1 cellular context compared by ENCODE assay signal in genomic region chr17:8435245-8436168, GRCh38.
A peak's percentile ranks its signal among the peaks of the same experiment; 100 is the strongest.
TF ChIP-seq lines count a peak whose summit lies in the region.

Gene NDEL1 (plus strand): TSS chr17:8435884. CDS start chr17:8444272, 8,388 bp downstream.

TF ChIP-seq in HepG2, 621 proteins besides CTCF, POLR2A, EP300 and RAD21 (continued from another document and continues in another):
- TF ChIP-seq RARA (CRISPR knock-in tag; IDR thresholded peaks at IDR 0.05) (no peak; the same call in 1 of the 2 replicates), ZIK1 (CRISPR knock-in tag; IDR thresholded peaks at IDR 0.05; ENCODE audit: borderline replicate concordance, low read depth) (0 out of 2 replicates have a peak, but pooled peaks have one; percentile 56), YEATS2 (CRISPR knock-in tag; IDR thresholded peaks at IDR 0.05; ENCODE audit: borderline replicate concordance) (peak; percentile 61; the same call in 1 of the 2 replicates), ETV6 (CRISPR knock-in tag; conservative IDR thresholded peaks at IDR 0.05) (peak; percentile 39; the same call in 1 of the 2 replicates), DMTF1 (CRISPR knock-in tag; IDR thresholded peaks at IDR 0.05) (no peak), GPN1 (CRISPR knock-in tag; IDR thresholded peaks at IDR 0.05; ENCODE audit: borderline replicate concordance) (no peak), ZNF670 (CRISPR knock-in tag; IDR thresholded peaks at IDR 0.05; ENCODE audit: borderline replicate concordance) (0 out of 2 replicates have a peak, but pooled peaks have one; percentile 43), LCORL (IDR thresholded peaks at IDR 0.05) (no peak), LCORL (CRISPR knock-in tag; IDR thresholded peaks at IDR 0.05) (peak; percentile 63; the same call in 1 of the 2 replicates), MXD3 (CRISPR knock-in tag; IDR thresholded peaks at IDR 0.05) (0 out of 2 replicates have a peak, but pooled peaks have one; percentile 22), SRY (CRISPR knock-in tag; IDR thresholded peaks at IDR 0.05) (peak; percentile 79; the same call in 1 of the 2 replicates), ZNF143 (CRISPR knock-in tag; IDR thresholded peaks at IDR 0.05) (peak; percentile 48; the same call in 1 of the 2 replicates), MNT (IDR thresholded peaks at IDR 0.05) (0 out of 2 replicates have a peak, but pooled peaks have one; percentile 17), ATF4 (CRISPR knock-in tag; IDR thresholded peaks at IDR 0.05) (peak in 1 of 2 experiments; percentile 55; a peak in 1 of 4 replicates), POLR2AphosphoS5 (IDR thresholded peaks at IDR 0.05; ENCODE audit: low read depth, low read length) (peak; percentile 93), NFKB2 (CRISPR knock-in tag; IDR thresholded peaks at IDR 0.05; ENCODE audit: borderline replicate concordance) (peak; percentile 79; the same call in 1 of the 2 replicates), PAXIP1 (CRISPR knock-in tag; conservative IDR thresholded peaks at IDR 0.05) (0 out of 2 replicates have a peak, but pooled peaks have one; percentile 17), ZNF597 (CRISPR knock-in tag; IDR thresholded peaks at IDR 0.05) (0 out of 2 replicates have a peak, but pooled peaks have one; percentile 49), ZNF761 (CRISPR knock-in tag; conservative IDR thresholded peaks at IDR 0.05) (0 out of 2 replicates have a peak, but pooled peaks have one; percentile 44), ZFP82 (CRISPR knock-in tag; IDR thresholded peaks at IDR 0.05; ENCODE audit: borderline replicate concordance) (0 out of 2 replicates have a peak, but pooled peaks have one; percentile 71), ZNF253 (CRISPR knock-in tag; IDR thresholded peaks at IDR 0.05; ENCODE audit: borderline replicate concordance) (0 out of 2 replicates have a peak, but pooled peaks have one; percentile 23), CREB3 (CRISPR knock-in tag; IDR thresholded peaks at IDR 0.05) (peak; percentile 65; the same call in 1 of the 2 replicates), ZNF441 (CRISPR knock-in tag; IDR thresholded peaks at IDR 0.05; ENCODE audit: borderline replicate concordance) (peak; percentile 25; the same call in 1 of the 2 replicates), THAP9 (CRISPR knock-in tag; IDR thresholded peaks at IDR 0.05; ENCODE audit: borderline replicate concordance) (peak; percentile 41; the same call in 1 of the 2 replicates), ZNF274 (CRISPR knock-in tag; IDR thresholded peaks at IDR 0.05) (peak; percentile 53; the same call in 1 of the 2 replicates), FOSL2 (CRISPR knock-in tag; IDR thresholded peaks at IDR 0.05) (no peak), GABPA (IDR thresholded peaks at IDR 0.05; ENCODE audit: low read depth, low read length) (no peak), GABPA (CRISPR knock-in tag; IDR thresholded peaks at IDR 0.05; ENCODE audit: low read depth) (no peak), ARID2 (CRISPR knock-in tag; IDR thresholded peaks at IDR 0.05; ENCODE audit: borderline replicate concordance) (peak; percentile 26; the same call in 1 of the 2 replicates), ZSCAN21 (CRISPR knock-in tag; IDR thresholded peaks at IDR 0.05; ENCODE audit: borderline replicate concordance) (peak; percentile 56; the same call in 1 of the 2 replicates), ZNF567 (CRISPR knock-in tag; IDR thresholded peaks at IDR 0.05; ENCODE audit: borderline replicate concordance) (0 out of 2 replicates have a peak, but pooled peaks have one; percentile 50), YEATS4 (CRISPR knock-in tag; IDR thresholded peaks at IDR 0.05; ENCODE audit: borderline replicate concordance) (peak; percentile 92), SP1 (IDR thresholded peaks at IDR 0.05) (no peak), SP1 (CRISPR knock-in tag; IDR thresholded peaks at IDR 0.05) (peak; percentile 87), ZBTB33 (CRISPR knock-in tag; IDR thresholded peaks at IDR 0.05) (no peak), TCF7 (IDR thresholded peaks at IDR 0.05; ENCODE audit: low read depth) (no peak), ZNF850 (CRISPR knock-in tag; conservative IDR thresholded peaks at IDR 0.05) (no peak), CEBPG (CRISPR knock-in tag; IDR thresholded peaks at IDR 0.05) (peak; percentile 10; the same call in 1 of the 2 replicates), ZBTB2 (CRISPR knock-in tag; IDR thresholded peaks at IDR 0.05; ENCODE audit: low read depth) (peak; percentile 53; the same call in 1 of the 2 replicates), ZNF34 (CRISPR knock-in tag; IDR thresholded peaks at IDR 0.05; ENCODE audit: borderline replicate concordance) (0 out of 2 replicates have a peak, but pooled peaks have one; percentile 13), POLR2G (IDR thresholded peaks at IDR 0.05; ENCODE audit: low read depth, low read length) (peak; percentile 94), TSC22D2 (CRISPR knock-in tag; IDR thresholded peaks at IDR 0.05; ENCODE audit: borderline replicate concordance) (0 out of 2 replicates have a peak, but pooled peaks have one; percentile 6)
